8 cellular contexts compared by ENCODE assay signal in the genomic region with DNA sequence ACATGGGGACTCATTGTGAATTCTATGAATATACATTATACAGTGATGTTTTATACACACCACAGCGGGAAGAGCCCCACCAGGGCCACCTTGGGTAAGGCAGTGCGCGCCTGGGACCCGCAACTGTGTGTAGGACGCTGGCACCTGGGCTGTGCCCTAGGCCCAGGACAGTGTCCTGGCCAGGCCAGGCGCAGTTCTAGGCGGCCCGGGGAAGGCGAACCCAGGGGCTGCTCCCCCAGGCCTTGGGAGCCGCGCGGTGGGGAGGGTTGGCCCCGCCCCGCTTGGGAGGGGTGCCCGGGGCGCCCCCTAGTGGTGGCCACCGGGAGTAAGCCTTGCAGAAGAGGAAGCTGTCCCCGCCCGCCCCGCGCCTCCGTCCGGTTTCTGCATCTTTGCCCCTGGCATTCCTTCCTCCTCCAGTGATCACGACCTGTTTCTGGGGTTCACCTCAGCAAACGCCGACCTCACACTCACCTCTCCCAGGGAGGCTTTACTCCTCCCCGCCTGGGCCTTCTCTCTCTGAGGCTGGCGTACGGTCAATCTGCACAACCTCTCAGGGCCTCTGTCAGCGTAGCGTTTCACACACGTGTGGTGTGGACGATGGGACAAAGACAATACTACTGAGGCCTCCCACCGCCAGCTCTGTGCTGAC. TPM values are rescaled to one million over a fixed set of nuclear protein-coding genes. Genes with fewer than 3 reads are reported as not detected.
DNase-seq lines count a peak whose midpoint lies in the region; ATAC-seq and TF ChIP-seq lines count a peak whose summit lies in the region.

No MANE protein-coding gene starts in this region.

- no peaks in the 10 kb centered on the region for H3K36me3 ChIP-seq in SJCRH30
- no peaks in the 10 kb centered on the region for H3K36me3 ChIP-seq in cardiac muscle cell

- DNase-seq in AG20443 (ENCODE audit: low spot score) (peak; percentile 93), HuH-7 (ENCODE audit: low spot score) (peak; percentile 59), SJCRH30 (peak; percentile 73 to 82), cardiac muscle cell (ENCODE audit: low read depth in 1 of 2, low spot score in 1 of 2) (peak; percentile 69 to 81), posterior cingulate gyrus (peak; percentile 58 to 97 (median 77)), type B pancreatic cell (ENCODE audit: extremely low spot score, unreplicated experiment) (peak; percentile 88)
- DNase-seq in activated naive CD4-positive, alpha-beta T cell treated with Interleukin-2 at 50 U/mL for 16 hours = peak; percentile 86

- peak; percentile 61 for ATAC-seq in GM19043 (IDR thresholded peaks at IDR 0.05; ENCODE audit: low read depth, unreplicated experiment)

- peaks cover 20% of the 10 kb centered on the region for H3K4me1 Mint-ChIP-seq in type B pancreatic cell (ENCODE audit: unreplicated experiment)

- peak; percentile 91 for TF ChIP-seq CTCF in cardiac muscle cell (IDR thresholded peaks at IDR 0.05; ENCODE audit: low read depth, low read length)
- peak; percentile 100 for TF ChIP-seq CTCF in type B pancreatic cell (conservative IDR thresholded peaks at IDR 0.05)

- H3K9me3 Mint-ChIP-seq in type B pancreatic cell = no peaks in the 10 kb centered on the region

- no peaks in the 10 kb centered on the region for H3K27me3 Mint-ChIP-seq in type B pancreatic cell

- intact Hi-C loops in posterior cingulate gyrus (cut with DNase I) = no loop called here

- no peak overlapping the region for H3K27ac ChIP-seq in SJCRH30
- H3K27ac ChIP-seq in cardiac muscle cell = no peak overlapping the region

- H3K27me3 ChIP-seq in SJCRH30 = 0 out of 2 replicates have a peak, but pooled peaks cover 9% of the 10 kb centered on the region
- H3K27me3 ChIP-seq in cardiac muscle cell = no peaks in the 10 kb centered on the region

- peak overlapping the region; percentile 88 for H3K27ac Mint-ChIP-seq in type B pancreatic cell

- H3K4me3 ChIP-seq in SJCRH30 = peak overlapping the region; percentile 43
- no peak overlapping the region for H3K4me3 ChIP-seq in cardiac muscle cell

- H3K4me1 ChIP-seq in SJCRH30 (peaks cover 6% of the 10 kb centered on the region; the same call in 1 of the 2 replicates), cardiac muscle cell (ENCODE audit: low read depth) (peaks cover 27% of the 10 kb centered on the region)

- H3K9me3 ChIP-seq in SJCRH30 (replicated peaks) = no peaks in the 10 kb centered on the region
- no peaks in the 10 kb centered on the region for H3K9me3 ChIP-seq in cardiac muscle cell (ENCODE audit: low read depth)

- no peaks in the 10 kb centered on the region for H3K36me3 Mint-ChIP-seq in type B pancreatic cell

- peak overlapping the region; percentile 86 for H3K4me3 Mint-ChIP-seq in type B pancreatic cell

RNA-seq across cellular contexts. Expression of gene EHD1, which starts 9.5 kb away (rescaled TPM):
- 43.4 and 45.0 TPM in 2 replicates for total RNA-seq in SJCRH30 (2014; rRNA removed; shearing (Covaris generic))
- 119 and 160 TPM in 2 replicates for total RNA-seq in cardiac muscle cell
- 57.4 and 70.0 TPM in 2 replicates for polyA plus RNA-seq in cardiac muscle cell
- 86.6 and 121 TPM in 2 replicates for total RNA-seq in type B pancreatic cell (ENCODE audit: low replicate concordance)

RNA-seq across cellular contexts. Expression of gene ATG2A, which starts 29.1 kb away (rescaled TPM):
- 6.2 and 7.4 TPM in 2 replicates for total RNA-seq in SJCRH30 (2014; rRNA removed; shearing (Covaris generic))
- total RNA-seq in cardiac muscle cell (33.9 and 36.2 TPM in 2 replicates), type B pancreatic cell (ENCODE audit: low replicate concordance) (26.8 and 30.8 TPM in 2 replicates)
- 8.1 and 13.3 TPM in 2 replicates for polyA plus RNA-seq in cardiac muscle cell

RNA-seq across cellular contexts. Expression of gene PPP2R5B, which starts 36.6 kb away (rescaled TPM):
- 4.7 and 6.4 TPM in 2 replicates for total RNA-seq in SJCRH30 (2014; rRNA removed; shearing (Covaris generic))
- total RNA-seq in cardiac muscle cell (26.2 and 29.2 TPM in 2 replicates), type B pancreatic cell (ENCODE audit: low replicate concordance) (14.8 and 19.4 TPM in 2 replicates)
- 29.2 and 30.7 TPM in 2 replicates for polyA plus RNA-seq in cardiac muscle cell

RNA-seq across cellular contexts. Expression of gene CDC42BPG, which starts 43.4 kb away (rescaled TPM):
- 0.03 and 0.10 TPM in 2 replicates for total RNA-seq in SJCRH30 (2014; rRNA removed; shearing (Covaris generic))
- total RNA-seq in cardiac muscle cell (4.6 and 10.1 TPM in 2 replicates), type B pancreatic cell (ENCODE audit: low replicate concordance) (20.1 and 47.7 TPM in 2 replicates)
- polyA plus RNA-seq in cardiac muscle cell = 2.2 and 3.5 TPM in 2 replicates

RNA-seq across cellular contexts. Expression of gene GPHA2, which starts 47.8 kb away (rescaled TPM):
- total RNA-seq in SJCRH30 (2014; rRNA removed; shearing (Covaris generic)) = not detected in 2 replicates
- total RNA-seq in cardiac muscle cell (not detected in 2 replicates), type B pancreatic cell (ENCODE audit: low replicate concordance) (0.85 TPM in 1 of 2 replicates, not detected in the other)
- 0.60 TPM in 1 of 2 replicates, not detected in the other for polyA plus RNA-seq in cardiac muscle cell
